21 cellular contexts compared by ENCODE assay signal in the genomic region with DNA sequence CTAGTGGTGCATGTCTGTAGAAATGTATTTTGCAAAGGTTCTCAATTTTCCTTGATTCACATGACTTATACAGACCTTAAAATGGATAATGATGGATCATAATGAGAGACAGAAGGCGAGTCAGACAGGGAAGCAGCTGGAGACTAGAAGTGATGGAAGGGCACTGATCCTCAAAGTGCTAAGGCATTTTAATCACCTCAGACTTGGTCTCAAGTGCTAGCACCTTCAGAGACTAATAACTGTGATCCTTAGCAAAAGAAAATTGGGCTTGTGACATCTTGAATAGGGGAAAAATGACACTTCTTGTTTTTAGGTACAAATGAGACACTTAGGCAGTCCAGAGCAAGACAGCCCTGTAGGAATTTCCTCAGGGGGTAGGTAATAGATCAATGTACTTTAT.
"Had no signal": no experiment of that assay in that cellular context is flagged by ENCODE, and none has a peak within 500 bp of the region (broad histone marks: within the 10 kb centered on the region; RNA-seq: fewer than 3 reads in every experiment).

No MANE protein-coding gene starts in this region.

- H3K4me2 ChIP-seq: hepatocyte had no signal

- DNase-seq: effector CD8-positive, alpha-beta T cell; endodermal cell; foreskin keratinocyte; heart left ventricle; kidney; natural killer cell; pancreas; right lobe of liver; small intestine; stimulated activated CD4-positive, alpha-beta T cell treated with anti-CD3 and anti-CD28 coated beads, Interleukin-15, amount 100 ng/mL, for 24 hours; stimulated activated CD4-positive, alpha-beta T cell treated with anti-CD3 and anti-CD28 coated beads, Interleukin-2, amount 100 ng/mL, for 48 hours; stimulated activated naive B cell treated with anti-CD40 and anti-IgM and Interleukin-4, amounts not matched to agents 10 μg/mL and 1 μg/mL and 100 μg/mL, for 72 hours; trophoblast cell had no signal

- H3K4me1 ChIP-seq: esophagus muscularis mucosa, foreskin keratinocyte, gastroesophageal sphincter, heart left ventricle, vagina had no signal

- H3K27me3 ChIP-seq: esophagus muscularis mucosa, foreskin keratinocyte, gastroesophageal sphincter, heart left ventricle, hepatocyte, neutrophil, pancreas, right lobe of liver, vagina had no signal

- H3K79me2 ChIP-seq: hepatocyte had no signal

- H3K4me3 ChIP-seq: esophagus muscularis mucosa, gastroesophageal sphincter, heart left ventricle, hepatocyte, lung, pancreas, right lobe of liver, thoracic aorta, vagina had no signal

- H3K27ac ChIP-seq: epithelial cell of prostate, esophagus muscularis mucosa, foreskin keratinocyte, gastroesophageal sphincter, heart left ventricle, hepatocyte, neutrophil, pancreas, right lobe of liver, thoracic aorta, vagina had no signal

- H3K9me3 ChIP-seq: esophagus muscularis mucosa, gastroesophageal sphincter, heart left ventricle, neutrophil, pancreas, right lobe of liver, thoracic aorta, vagina had no signal

- H3K36me3 ChIP-seq: esophagus muscularis mucosa, gastroesophageal sphincter, heart left ventricle, neutrophil, pancreas, right lobe of liver, thoracic aorta, vagina had no signal

- H2AFZ ChIP-seq: hepatocyte had no signal

- FAIRE-seq: kidney, pancreas, small intestine had no signal
